ENCODE assay signal across 12 cellular contexts in genomic region chr4:158914178-158914577, GRCh38.
A peak's percentile ranks its signal among the peaks of the same experiment; 100 is the strongest.
DNase-seq lines count a peak whose midpoint lies in the region; ATAC-seq and TF ChIP-seq lines count a peak whose summit lies in the region.
"Had no signal": no experiment of that assay in that cellular context is flagged by ENCODE, and none has a peak within 500 bp of the region (broad histone marks: within the 10 kb centered on the region; RNA-seq: fewer than 3 reads in every experiment).

No MANE protein-coding gene starts in this region.

- DNase-seq in ACHN = peak; percentile 65
- DNase-seq in M059J (ENCODE audit: low read depth) = peak; percentile 79
- DNase-seq in endodermal cell = no peak
- no peak for DNase-seq in mucosa of descending colon
- no peak for DNase-seq in hepatocyte (ENCODE audit: low spot score)
- DNase-seq: activated CD4-positive, alpha-beta T cell treated with anti-CD3 and anti-CD28 coated beads, Interleukin-2, amount 10 ng/mL, durations not matched to agents 7 days and 5 days; C1 segment of cervical spinal cord; stimulated activated naive CD4-positive, alpha-beta T cell treated with Interleukin-2 at 50 U/mL for 16 hours had no signal

- intact Hi-C loops in mucosa of descending colon (cut with DNase I, micrococcal nuclease) = no loop called here

- H3K4me1 ChIP-seq in endodermal cell (ENCODE audit: control insufficient read depth, insufficient read depth, low read length) (no peaks in the 10 kb centered on the region), mucosa of descending colon (ENCODE audit: low read depth) (no peaks in the 10 kb centered on the region), hepatocyte (ENCODE audit: insufficient read depth) (peaks cover 2% of the 10 kb centered on the region)

- H3K4me3 Mint-ChIP-seq in endodermal cell = no peak overlapping the region
- H3K4me3 Mint-ChIP-seq: activated CD4-positive, alpha-beta T cell treated with anti-CD3 and anti-CD28 coated beads, Interleukin-2, amount 10 ng/mL, durations not matched to agents 7 days and 5 days; activated naive CD4-positive, alpha-beta T cell treated with anti-CD3 and anti-CD28 coated beads, Interleukin-2, amount 50 U/mL, for 24 hours had no signal

- H3K9ac ChIP-seq in endodermal cell (ENCODE audit: extremely low read depth, low read length, poor library complexity, severe bottlenecking) = no peak overlapping the region

- H3K79me2 ChIP-seq in hepatocyte = no peaks in the 10 kb centered on the region

- H2AFZ ChIP-seq in hepatocyte = no peak overlapping the region

- H3K9me3 ChIP-seq in endodermal cell (ENCODE audit: control insufficient read depth, low read length) (peaks cover under 1% of the 10 kb centered on the region), mucosa of descending colon (no peaks in the 10 kb centered on the region), hepatocyte (ENCODE audit: low read depth) (no peaks in the 10 kb centered on the region)

- H3K4me3 ChIP-seq in endodermal cell (ENCODE audit: low read length) = no peak overlapping the region
- H3K4me3 ChIP-seq in mucosa of descending colon = no peak overlapping the region
- H3K4me3 ChIP-seq in hepatocyte = no peak overlapping the region

- H4K20me1 ChIP-seq in hepatocyte (ENCODE audit: insufficient read depth, poor library complexity, severe bottlenecking) = no peaks in the 10 kb centered on the region

- ATAC-seq in mucosa of descending colon = peak; percentile 44
- ATAC-seq in GM18909 (IDR thresholded peaks at IDR 0.05; ENCODE audit: poor library complexity, unreplicated experiment) = no peak
- no peak for ATAC-seq in HG02973 (IDR thresholded peaks at IDR 0.05; ENCODE audit: unreplicated experiment)
- ATAC-seq in GM18520 (IDR thresholded peaks at IDR 0.05; ENCODE audit: unreplicated experiment) = no peak

- in situ Hi-C loops in ACHN (cut with HindIII; ENCODE audit: low pct_ligation_motif_present, low pct_unique_long_range_greater_than_20kb, low sequenced_read_pairs) = no loop called here

- H3K27me3 ChIP-seq in endodermal cell (ENCODE audit: control insufficient read depth, insufficient read depth, low read length, poor library complexity, severe bottlenecking) (no peaks in the 10 kb centered on the region), hepatocyte (no peaks in the 10 kb centered on the region)

- H3K4me1 Mint-ChIP-seq in endodermal cell = peaks cover 4% of the 10 kb centered on the region
- H3K4me1 Mint-ChIP-seq: activated CD4-positive, alpha-beta T cell treated with anti-CD3 and anti-CD28 coated beads, Interleukin-2, amount 10 ng/mL, durations not matched to agents 7 days and 5 days; activated naive CD4-positive, alpha-beta T cell treated with anti-CD3 and anti-CD28 coated beads, Interleukin-2, amount 50 U/mL, for 24 hours had no signal

- H3K4me2 ChIP-seq in hepatocyte = no peak overlapping the region

- peaks cover 5% of the 10 kb centered on the region for H3K9me3 Mint-ChIP-seq in endodermal cell
- H3K9me3 Mint-ChIP-seq: activated CD4-positive, alpha-beta T cell treated with anti-CD3 and anti-CD28 coated beads, Interleukin-2, amount 10 ng/mL, durations not matched to agents 7 days and 5 days; activated naive CD4-positive, alpha-beta T cell treated with anti-CD3 and anti-CD28 coated beads, Interleukin-2, amount 50 U/mL, for 24 hours had no signal

- WGBS in endodermal cell (ENCODE audit: insufficient coverage in 1 of 2, insufficient read length in 1 of 2), 2 experiments = 56 to 66% methylated on average over 4 of the region's 4 CpGs
- WGBS in hepatocyte (ENCODE audit: low lambda C conversion rate, missing lambda C conversion rate) = 73% methylated on average over 4 of the region's 4 CpGs

- no peaks in the 10 kb centered on the region for H3K9me2 ChIP-seq in hepatocyte (replicated peaks; ENCODE audit: insufficient read depth)

- H3K36me3 Mint-ChIP-seq in endodermal cell (ENCODE audit: low read depth) = no peaks in the 10 kb centered on the region
- H3K36me3 Mint-ChIP-seq: activated naive CD4-positive, alpha-beta T cell treated with anti-CD3 and anti-CD28 coated beads, Interleukin-2, amount 50 U/mL, for 24 hours had no signal

- H3K27ac Mint-ChIP-seq in endodermal cell = no peak overlapping the region
- H3K27ac Mint-ChIP-seq: activated CD4-positive, alpha-beta T cell treated with anti-CD3 and anti-CD28 coated beads, Interleukin-2, amount 10 ng/mL, durations not matched to agents 7 days and 5 days; activated naive CD4-positive, alpha-beta T cell treated with anti-CD3 and anti-CD28 coated beads, Interleukin-2, amount 50 U/mL, for 24 hours had no signal

- TF ChIP-seq CTCF in endodermal cell (conservative IDR thresholded peaks at IDR 0.05) (no peak), mucosa of descending colon (IDR thresholded peaks at IDR 0.05) (no peak), hepatocyte (IDR thresholded peaks at IDR 0.05; ENCODE audit: poor library complexity) (no peak)

- H3K27me3 Mint-ChIP-seq in endodermal cell (ENCODE audit: insufficient read depth) = no peaks in the 10 kb centered on the region
- H3K27me3 Mint-ChIP-seq: activated CD4-positive, alpha-beta T cell treated with anti-CD3 and anti-CD28 coated beads, Interleukin-2, amount 10 ng/mL, durations not matched to agents 7 days and 5 days; activated naive CD4-positive, alpha-beta T cell treated with anti-CD3 and anti-CD28 coated beads, Interleukin-2, amount 50 U/mL, for 24 hours had no signal

- H3K27ac ChIP-seq in endodermal cell (ENCODE audit: low read depth, low read length) = peak overlapping the region; percentile 4
- no peak overlapping the region for H3K27ac ChIP-seq in hepatocyte

- H3K36me3 ChIP-seq in endodermal cell (ENCODE audit: control insufficient read depth, insufficient read depth, low read length) = no peaks in the 10 kb centered on the region
- H3K36me3 ChIP-seq in mucosa of descending colon (ENCODE audit: low read depth) = no peaks in the 10 kb centered on the region
- H3K36me3 ChIP-seq in hepatocyte (replicated peaks; ENCODE audit: insufficient read depth, low read depth) = no peaks in the 10 kb centered on the region

Comparison
In these comparisons a context has a peak if more than half of its experiments do, and no peak if none do; other contexts are left out.
1. DNase-seq: peak in ACHN (single experiment) and M059J (single experiment); none in endodermal cell (single experiment), mucosa of descending colon (0 of 3) and hepatocyte (single experiment).